Comparison of ENCODE assay signal across 2 cellular contexts in genomic region chr20:41622584-41622983, GRCh38.
TF ChIP-seq lines count a peak whose summit lies in the region.

No MANE protein-coding gene starts in this region.

TF ChIP-seq in HepG2, 621 proteins besides CTCF, POLR2A, EP300 and RAD21:
- TF ChIP-seq E2F1 (CRISPR knock-in tag; IDR thresholded peaks at IDR 0.05), result no peak
- peak; percentile 74 for TF ChIP-seq ATF7 (IDR thresholded peaks at IDR 0.05)
- TF ChIP-seq ATF7 (CRISPR knock-in tag; IDR thresholded peaks at IDR 0.05), result no peak
- TF ChIP-seq CREB1 (IDR thresholded peaks at IDR 0.05), result peak; percentile 69
- TF ChIP-seq CREB1 (CRISPR knock-in tag; IDR thresholded peaks at IDR 0.05), result no peak

TF ChIP-seq in K562, 482 proteins besides CTCF, POLR2A, EP300 and RAD21:
- TF ChIP-seq IRF2 (CRISPR knock-in tag; IDR thresholded peaks at IDR 0.05) (no peak), MED1 (CRISPR knock-in tag; IDR thresholded peaks at IDR 0.05; ENCODE audit: borderline replicate concordance) (no peak), ELF4 (CRISPR knock-in tag; IDR thresholded peaks at IDR 0.05) (no peak), SMARCA5 (IDR thresholded peaks at IDR 0.05) (no peak), XRCC4 (IDR thresholded peaks at IDR 0.05; ENCODE audit: extremely low read depth, insufficient read depth, insufficient read length) (no peak), ATF7 (IDR thresholded peaks at IDR 0.05) (no peak), SOX6 (IDR thresholded peaks at IDR 0.05) (no peak), ETV5 (CRISPR knock-in tag; IDR thresholded peaks at IDR 0.05; ENCODE audit: low read depth) (no peak), LCOR (CRISPR knock-in tag; IDR thresholded peaks at IDR 0.05) (no peak), RFX7 (CRISPR knock-in tag; IDR thresholded peaks at IDR 0.05) (no peak)
